In the genomic region with DNA sequence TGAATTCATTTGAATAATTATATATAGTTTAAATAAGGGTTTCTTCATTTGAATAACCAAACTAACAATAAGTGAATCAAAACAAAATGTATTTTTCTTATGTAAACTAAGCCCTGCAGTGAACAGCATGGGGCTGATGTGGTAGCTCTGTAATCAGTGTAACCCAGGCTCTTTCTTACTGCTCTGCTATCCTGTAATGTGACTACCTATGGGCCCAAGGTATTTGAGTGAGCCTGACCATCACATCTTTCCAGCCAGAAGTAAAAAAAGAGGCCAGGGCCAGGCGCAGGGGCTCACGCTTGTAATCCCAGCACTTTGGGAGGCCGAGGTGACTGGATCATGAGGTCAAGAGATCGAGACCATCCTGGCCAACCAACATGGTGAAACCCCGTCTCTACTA, we compare ENCODE assay signal across 19 cellular contexts.
A peak's percentile ranks its signal among the peaks of the same experiment; 100 is the strongest.
DNase-seq lines count a peak whose midpoint lies in the region; ATAC-seq and TF ChIP-seq lines count a peak whose summit lies in the region.
"Had no signal": no experiment of that assay in that cellular context is flagged by ENCODE, and none has a peak within 500 bp of the region (broad histone marks: within the 10 kb centered on the region; RNA-seq: fewer than 3 reads in every experiment).

No MANE protein-coding gene starts in this region.

- H3K9me2 ChIP-seq in GM23338 (ENCODE audit: insufficient read depth): no peaks in the 10 kb centered on the region

- in situ Hi-C loops in mammary epithelial cell (cut with MboI; ENCODE audit: low sequenced_read_pairs in 2 of 2): no loop called here

- H3K36me3 Mint-ChIP-seq in GM23338 (ENCODE audit: low read depth) (no peaks in the 10 kb centered on the region), endodermal cell (ENCODE audit: low read depth) (no peaks in the 10 kb centered on the region)
- H3K36me3 Mint-ChIP-seq: CD8-positive, alpha-beta memory T cell had no signal

- BruUV-seq in mammary epithelial cell (replicated peaks; lab: Mats Ljungman, UMichigan): no TSS peak

- H3K4me3 ChIP-seq in GM23338: no peak overlapping the region
- H3K4me3 ChIP-seq in endodermal cell (ENCODE audit: low read length): no peak overlapping the region
- no peak overlapping the region for H3K4me3 ChIP-seq in mammary epithelial cell (replicated peaks in 1 of 3; ENCODE audit: insufficient read depth in 1 of 3, low read depth in 2 of 3, low read length in 3 of 3)
- H3K4me3 ChIP-seq: BLaER1, GM23248 had no signal

- H3K9ac ChIP-seq in endodermal cell (ENCODE audit: extremely low read depth, low read length, poor library complexity, severe bottlenecking): no peak overlapping the region
- H3K9ac ChIP-seq in mammary epithelial cell (ENCODE audit: insufficient read depth, low read length): no peak overlapping the region
- H3K9ac ChIP-seq: BLaER1, GM23248 had no signal

- H3K36me3 ChIP-seq in GM23338 (ENCODE audit: insufficient read depth): no peaks in the 10 kb centered on the region
- no peaks in the 10 kb centered on the region for H3K36me3 ChIP-seq in endodermal cell (ENCODE audit: control insufficient read depth, insufficient read depth, low read length)
- H3K36me3 ChIP-seq in mammary epithelial cell (ENCODE audit: insufficient read depth, low read length): no peaks in the 10 kb centered on the region
- H3K36me3 ChIP-seq: BLaER1 had no signal

- no peaks in the 10 kb centered on the region for H3F3A ChIP-seq in GM23338 (replicated peaks; ENCODE audit: low read depth)

- H2AFZ ChIP-seq in GM23338 (no peak overlapping the region), mammary epithelial cell (ENCODE audit: low read depth, low read length) (no peak overlapping the region)
- H2AFZ ChIP-seq: GM23248 had no signal

- H3K4me3 Mint-ChIP-seq in GM23338: no peak overlapping the region
- no peak overlapping the region for H3K4me3 Mint-ChIP-seq in endodermal cell
- H3K4me3 Mint-ChIP-seq: CD8-positive, alpha-beta memory T cell; HFFc6 had no signal

- TF ChIP-seq CTCF in GM23338 (conservative IDR thresholded peaks at IDR 0.05; ENCODE audit: low read depth in 2 of 2) (no peak), endodermal cell (conservative IDR thresholded peaks at IDR 0.05) (no peak), mammary epithelial cell (conservative IDR thresholded peaks at IDR 0.05 in 1 of 2, IDR thresholded peaks at IDR 0.05 in 1 of 2; ENCODE audit: extremely low read depth in 1 of 2, insufficient read depth in 1 of 2, low read depth in 1 of 2, low read length in 2 of 2) (no peak)

- peak; percentile 61 for DNase-seq in GM23338 (ENCODE audit: low spot score)
- peak; percentile 92 to 94 for DNase-seq in NCI-H526 (lab: John Stamatoyannopoulos, UW)
- DNase-seq in endodermal cell: peak; percentile 58
- DNase-seq in iPS-NIHi7 (ENCODE audit: extremely low spot score): peak; percentile 50
- no peak for DNase-seq in stimulated activated CD4-positive, alpha-beta T cell treated with anti-CD3 and anti-CD28 coated beads, Interleukin-2, amount 100 ng/mL, for 24 hours
- DNase-seq in mammary epithelial cell: no peak
- DNase-seq: 8988T; AML-193; Caco-2; CD8-positive, alpha-beta memory T cell; DND-41; GF-D8; GM23248; HCEC 1CT; HFFc6; IMR-90 had no signal

- H3K4me2 ChIP-seq in GM23338 (peak overlapping the region; percentile 20; the same call in 1 of the 2 replicates), mammary epithelial cell (ENCODE audit: insufficient read depth, low read depth, low read length) (no peak overlapping the region)
- H3K4me2 ChIP-seq: BLaER1 had no signal

- 77 to 78% methylated on average over 5 of the region's 5 CpGs for WGBS in endodermal cell (ENCODE audit: insufficient coverage in 1 of 2, insufficient read length in 1 of 2), 2 experiments
- 78% methylated on average over 5 of the region's 5 CpGs for WGBS in mammary epithelial cell (ENCODE audit: low coverage, missing lambda C conversion rate)

- H3K4me1 ChIP-seq in GM23338 (ENCODE audit: insufficient read depth): peaks cover 11% of the 10 kb centered on the region
- no peaks in the 10 kb centered on the region for H3K4me1 ChIP-seq in endodermal cell (ENCODE audit: control insufficient read depth, insufficient read depth, low read length)
- H3K4me1 ChIP-seq in mammary epithelial cell (ENCODE audit: insufficient read depth, low read length): no peaks in the 10 kb centered on the region
- H3K4me1 ChIP-seq: BLaER1, Caco-2 had no signal

- H3K27ac ChIP-seq in GM23338 (ENCODE audit: low read depth) (no peak overlapping the region), endodermal cell (ENCODE audit: low read depth, low read length) (no peak overlapping the region), mammary epithelial cell (ENCODE audit: insufficient read depth, low read depth, low read length) (no peak overlapping the region)
- H3K27ac ChIP-seq: BLaER1, GM23248, HL-60 had no signal

- H3K9me3 Mint-ChIP-seq in GM23338: no peaks in the 10 kb centered on the region
- H3K9me3 Mint-ChIP-seq in endodermal cell: no peaks in the 10 kb centered on the region
- H3K9me3 Mint-ChIP-seq: CD8-positive, alpha-beta memory T cell; HFFc6 had no signal

- dilution Hi-C loops in mammary epithelial cell (cut with HindIII; ENCODE audit: low sequenced_read_pairs): no loop called here

- H3K27ac Mint-ChIP-seq in GM23338 (no peak overlapping the region), endodermal cell (no peak overlapping the region)
- H3K27ac Mint-ChIP-seq: HFFc6 had no signal

- H3K27me3 Mint-ChIP-seq in GM23338 (ENCODE audit: insufficient read depth, low read depth, poor library complexity) (peaks cover 12% of the 10 kb centered on the region), endodermal cell (ENCODE audit: insufficient read depth) (no peaks in the 10 kb centered on the region)

- H3K27me3 ChIP-seq in GM23338 (ENCODE audit: insufficient read depth) (peaks cover 10% of the 10 kb centered on the region; the same call in 1 of the 2 replicates), endodermal cell (ENCODE audit: control insufficient read depth, insufficient read depth, low read length, poor library complexity, severe bottlenecking) (no peaks in the 10 kb centered on the region), mammary epithelial cell (ENCODE audit: insufficient read depth, low read length) (no peaks in the 10 kb centered on the region)
- H3K27me3 ChIP-seq: BLaER1 had no signal

- CTCF ChIA-PET in mammary epithelial cell (lab: Charles Lee; ENCODE audit: low non-redundant PET): no interaction called here

- H3K4me1 Mint-ChIP-seq in GM23338: peaks cover 20% of the 10 kb centered on the region; the same call in 2 of the 3 replicates
- peaks cover 8% of the 10 kb centered on the region for H3K4me1 Mint-ChIP-seq in endodermal cell
- H3K4me1 Mint-ChIP-seq: CD8-positive, alpha-beta memory T cell had no signal

- no peaks in the 10 kb centered on the region for H3K9me3 ChIP-seq in endodermal cell (ENCODE audit: control insufficient read depth, low read length)
- H3K9me3 ChIP-seq in mammary epithelial cell (replicated peaks; ENCODE audit: insufficient read depth, low read length): no peaks in the 10 kb centered on the region
- H3K9me3 ChIP-seq: BLaER1, Caco-2 had no signal

- H4K20me1 ChIP-seq in GM23338 (replicated peaks; ENCODE audit: insufficient read depth) (no peaks in the 10 kb centered on the region), mammary epithelial cell (ENCODE audit: insufficient read depth, low read length) (no peaks in the 10 kb centered on the region)
- H4K20me1 ChIP-seq: BLaER1 had no signal

- intact Hi-C loops in mammary epithelial cell (cut with micrococcal nuclease): no loop called here

- no peaks in the 10 kb centered on the region for H3K79me2 ChIP-seq in GM23338 (replicated peaks; ENCODE audit: insufficient read depth)
- no peaks in the 10 kb centered on the region for H3K79me2 ChIP-seq in mammary epithelial cell (ENCODE audit: insufficient read depth, low read length)

- ATAC-seq in GM23338: peak; percentile 100
- no peak for ATAC-seq in HG02623 (IDR thresholded peaks at IDR 0.05; ENCODE audit: unreplicated experiment)

Comparison
In these comparisons a context has a peak if more than half of its experiments do, and no peak if none do; other contexts are left out.
1. DNase-seq: peak in GM23338 (single experiment), NCI-H526 (2 of 2), endodermal cell (single experiment) and iPS-NIHi7 (single experiment); none in stimulated activated CD4-positive, alpha-beta T cell treated with anti-CD3 and anti-CD28 coated beads, Interleukin-2, amount 100 ng/mL, for 24 hours (0 of 2) and mammary epithelial cell (single experiment).